ENCODE assay signal across 15 cellular contexts in genomic region chr3:45582407-45582806, GRCh38. TPM values are rescaled to one million over a fixed set of nuclear protein-coding genes. Genes with fewer than 3 reads are reported as not detected.
DNase-seq lines count a peak whose midpoint lies in the region; ATAC-seq and TF ChIP-seq lines count a peak whose summit lies in the region.
"Had no signal": no experiment of that assay in that cellular context is flagged by ENCODE, and none has a peak within 500 bp of the region (broad histone marks: within the 10 kb centered on the region; RNA-seq: fewer than 3 reads in every experiment).

No MANE protein-coding gene starts in this region.

- H3K4me1 Mint-ChIP-seq in nephron: peaks cover 30% of the 10 kb centered on the region
- peaks cover 5 to 8% of the 10 kb centered on the region in 2 donors for H3K4me1 Mint-ChIP-seq in immature natural killer cell

- no peak for ATAC-seq in HG03196 (IDR thresholded peaks at IDR 0.05; ENCODE audit: unreplicated experiment)
- ATAC-seq: activated T-cell treated with anti-CD3 and anti-CD28 coated beads, Interleukin-2, amount 50 U/mL, for 72 hours had no signal

- DNase-seq in AG08396 (ENCODE audit: low spot score) (peak; percentile 53), NCI-H69 (lab: John Stamatoyannopoulos, UW) (peak; percentile 13), fibroblast of villous mesenchyme (ENCODE audit: low read depth) (peak; percentile 55), immature natural killer cell (no peak), T1000 (lab: John Stamatoyannopoulos, UW) (no peak), COLO668 (lab: John Stamatoyannopoulos, UW; ENCODE audit: unreplicated experiment) (no peak)
- DNase-seq: activated CD4-positive, CD25-positive, alpha-beta regulatory T cell; activated T-cell treated with anti-CD3 and anti-CD28 coated beads, Interleukin-2, amount 50 U/mL, for 72 hours; NCI-H187 treated with DMSO at 0.1 percent for 48 hours; small intestine had no signal

- H3K27me3 Mint-ChIP-seq in nephron (ENCODE audit: low read depth) (no peaks in the 10 kb centered on the region), immature natural killer cell (ENCODE audit: low read depth in 3 of 3) (peaks cover 0 to 2% (median 2%) of the 10 kb centered on the region in 3 donors)

- TF ChIP-seq CTCF in fibroblast of villous mesenchyme (IDR thresholded peaks at IDR 0.05; ENCODE audit: insufficient read depth, low read depth, low read length) (no peak), nephron (IDR thresholded peaks at IDR 0.05; ENCODE audit: unreplicated experiment in 3 of 3) (no peak)

- H3K27ac Mint-ChIP-seq in nephron: peak overlapping the region; percentile 58 to 88 (median 68)
- peak overlapping the region in 2 of 6 donors; percentile 3 to 56 for H3K27ac Mint-ChIP-seq in immature natural killer cell
- H3K27ac Mint-ChIP-seq: activated T-cell treated with anti-CD3 and anti-CD28 coated beads, Interleukin-2, amount 50 U/mL, for 72 hours had no signal

- no peak overlapping the region for H3K4me3 ChIP-seq in fibroblast of villous mesenchyme (ENCODE audit: low read depth, low read length)
- H3K4me3 ChIP-seq: breast epithelium, SJSA1, vagina had no signal

- H3K9me3 Mint-ChIP-seq in nephron (no peaks in the 10 kb centered on the region), immature natural killer cell (no peaks in the 10 kb centered on the region)

- H3K36me3 Mint-ChIP-seq in nephron (ENCODE audit: low read depth): no peaks in the 10 kb centered on the region
- H3K36me3 Mint-ChIP-seq in immature natural killer cell: no peaks in the 10 kb centered on the region

- H3K4me3 Mint-ChIP-seq in nephron (peak overlapping the region in 1 of 3 experiments; percentile 6), immature natural killer cell (no peak overlapping the region)
- H3K4me3 Mint-ChIP-seq: activated T-cell treated with anti-CD3 and anti-CD28 coated beads, Interleukin-2, amount 50 U/mL, for 72 hours had no signal

RNA-seq across cellular contexts. Expression of gene LIMD1, which starts 12.1 kb away (rescaled TPM):
- 15.8 and 23.7 TPM in 2 replicates for total RNA-seq in fibroblast of villous mesenchyme
- polyA plus RNA-seq in immature natural killer cell: 10 to 100 TPM in 1 of 3 donors, 1 to 10 TPM in 1, under 1 TPM in 1; 0.62 to 12.8 (median 3.5) TPM

Comparison
In these comparisons a context has a peak if more than half of its experiments do, and no peak if none do; other contexts are left out.
1. DNase-seq: peak in AG08396 (single experiment), NCI-H69 (single experiment) and fibroblast of villous mesenchyme (single experiment); none in immature natural killer cell (0 of 3), T1000 (single experiment) and COLO668 (single experiment).